ENCODE assay signal across 8 cellular contexts in genomic region chr10:77531441-77532001, GRCh38.
A peak's percentile ranks its signal among the peaks of the same experiment; 100 is the strongest.
DNase-seq lines count a peak whose midpoint lies in the region; ATAC-seq and TF ChIP-seq lines count a peak whose summit lies in the region.

No MANE protein-coding gene starts in this region.

- H3K79me1 ChIP-seq in mesendoderm (ENCODE audit: low read length), result no peaks in the 10 kb centered on the region

- H3K9ac ChIP-seq in mesendoderm (ENCODE audit: low read length), result no peak overlapping the region

- peak; percentile 87 for DNase-seq in ACHN
- peak; percentile 93 for DNase-seq in HT1080 (ENCODE audit: low read depth)
- DNase-seq in left kidney (ENCODE audit: low read depth, low spot score), result peak; percentile 61
- DNase-seq in mesendoderm, result no peak
- no peak for DNase-seq in SIG-M5 (lab: John Stamatoyannopoulos, UW)

- H3K18ac ChIP-seq in mesendoderm (ENCODE audit: low read length), result no peak overlapping the region

- no peak overlapping the region for H2BK5ac ChIP-seq in mesendoderm (ENCODE audit: low read length)

- no CpG with 5 or more reads among the region's 10 CpGs for WGBS in mesendoderm (ENCODE audit: extremely low coverage, insufficient coverage, low lambda C conversion rate)

- no peaks in the 10 kb centered on the region for H3K36me3 Mint-ChIP-seq in brain

- no peak overlapping the region for H2BK15ac ChIP-seq in mesendoderm (replicated peaks; ENCODE audit: low read depth)

- H3K4me1 ChIP-seq in mesendoderm (ENCODE audit: control insufficient read depth, low read depth, low read length), result no peaks in the 10 kb centered on the region

- no peak overlapping the region for H3K23ac ChIP-seq in mesendoderm (ENCODE audit: low read length)

- H3K4ac ChIP-seq in mesendoderm (ENCODE audit: low read depth, low read length), result no peak overlapping the region

- H3K4me1 Mint-ChIP-seq in brain, result peaks cover 61% of the 10 kb centered on the region

- peaks cover 4% of the 10 kb centered on the region for H3K27me3 Mint-ChIP-seq in brain

- peak overlapping the region in 3 of 5 experiments; percentile 3 to 39 (median 8) for H3K4me3 Mint-ChIP-seq in brain

- H3K36me3 ChIP-seq in mesendoderm (ENCODE audit: control insufficient read depth, insufficient read depth, low read length), result no peaks in the 10 kb centered on the region

- H3K4me2 ChIP-seq in mesendoderm (ENCODE audit: low read length), result no peak overlapping the region

- no peaks in the 10 kb centered on the region for H3K27me3 ChIP-seq in mesendoderm (ENCODE audit: insufficient read depth, low read length, poor library complexity)

- no peak for TF ChIP-seq CTCF in brain (conservative IDR thresholded peaks at IDR 0.05)

- ATAC-seq in activated CD4-positive, CD25-positive, alpha-beta regulatory T cell treated with anti-CD3 and anti-CD28 coated beads, Interleukin-2, amount 50 U/mL, for 24 hours, result no peak
- ATAC-seq in HG03460 (IDR thresholded peaks at IDR 0.05; ENCODE audit: unreplicated experiment), result no peak

- H4K5ac ChIP-seq in mesendoderm (ENCODE audit: low read length), result no peak overlapping the region

- H3K27ac Mint-ChIP-seq in brain, result peak overlapping the region in 3 of 5 experiments; percentile 59 to 90 (median 75)

- no peak overlapping the region for H3K27ac ChIP-seq in mesendoderm (ENCODE audit: low read depth, low read length)

- in situ Hi-C loops in ACHN (cut with HindIII; ENCODE audit: low pct_ligation_motif_present, low pct_unique_long_range_greater_than_20kb, low sequenced_read_pairs), result no loop called here

- H3K79me2 ChIP-seq in mesendoderm (ENCODE audit: control insufficient read depth, insufficient read depth, low read length), result no peaks in the 10 kb centered on the region

- no peak overlapping the region for H2BK120ac ChIP-seq in mesendoderm (ENCODE audit: low read depth, low read length)

- H3K4me3 ChIP-seq in mesendoderm (ENCODE audit: low read length), result no peak overlapping the region

- no peak overlapping the region for H3K56ac ChIP-seq in mesendoderm (ENCODE audit: low read length)

- no peak overlapping the region for H4K8ac ChIP-seq in mesendoderm (ENCODE audit: low read depth, low read length)

- no peaks in the 10 kb centered on the region for H3K9me3 Mint-ChIP-seq in brain

- no peak overlapping the region for H2AK5ac ChIP-seq in mesendoderm (ENCODE audit: low read length)

Comparison
In these comparisons a context has a peak if more than half of its experiments do, and no peak if none do; other contexts are left out.
1. DNase-seq: peak in ACHN (single experiment), HT1080 (single experiment) and left kidney (single experiment); none in mesendoderm (single experiment) and SIG-M5 (single experiment).